In genomic region chr1:197814306-197814705, GRCh38 we compare ENCODE assay signal across 27 cellular contexts.
"Had no signal": no experiment of that assay in that cellular context is flagged by ENCODE, and none has a peak within 500 bp of the region (broad histone marks: within the 10 kb centered on the region; RNA-seq: fewer than 3 reads in every experiment).

No MANE protein-coding gene starts in this region.

- H2AFZ ChIP-seq: neural progenitor cell had no signal

- H3K9me3 Mint-ChIP-seq: natural killer cell, nephron progenitor cell, neural progenitor cell had no signal

- H3K9me3 ChIP-seq: left ventricle myocardium inferior, neutrophil, right atrium auricular region, right lobe of liver, stomach, testis, thyroid gland, transverse colon, upper lobe of left lung, vagina had no signal

- H3K36me3 ChIP-seq: left ventricle myocardium inferior, neural progenitor cell, neutrophil, right atrium auricular region, right lobe of liver, stomach, thyroid gland, transverse colon, upper lobe of left lung, vagina had no signal

- H3K4me3 Mint-ChIP-seq: mesothelial cell of epicardium; naive B cell; natural killer cell; nephron progenitor cell; neural progenitor cell; stimulated activated memory B cell treated with anti-CD40 and anti-IgM and Interleukin-4, amounts not matched to agents 10 μg/mL and 1 μg/mL and 100 μg/mL, for 72 hours had no signal

- H3K27ac Mint-ChIP-seq: mesothelial cell of epicardium; naive B cell; natural killer cell; nephron progenitor cell; neural progenitor cell; progenitor cell of endocrine pancreas; stimulated activated memory B cell treated with anti-CD40 and anti-IgM and Interleukin-4, amounts not matched to agents 10 μg/mL and 1 μg/mL and 100 μg/mL, for 72 hours had no signal

- H3K27me3 Mint-ChIP-seq: progenitor cell of endocrine pancreas; stimulated activated memory B cell treated with anti-CD40 and anti-IgM and Interleukin-4, amounts not matched to agents 10 μg/mL and 1 μg/mL and 100 μg/mL, for 72 hours had no signal

- H3K4me2 ChIP-seq: neural progenitor cell, smooth muscle cell had no signal

- H3K4me3 ChIP-seq: left ventricle myocardium inferior, lung, neural progenitor cell, right atrium auricular region, right lobe of liver, smooth muscle cell, stomach, testis, thyroid gland, transverse colon, upper lobe of left lung, vagina had no signal

- H3K9ac ChIP-seq: neural progenitor cell had no signal

- H3K27me3 ChIP-seq: neural progenitor cell, neutrophil, right atrium auricular region, right lobe of liver, stomach, testis, thyroid gland, transverse colon, upper lobe of left lung, vagina had no signal

- ATAC-seq: natural killer cell; right lobe of liver; stimulated activated memory B cell treated with anti-CD40 and anti-IgM and Interleukin-4, amounts not matched to agents 10 μg/mL and 1 μg/mL and 100 μg/mL, for 72 hours; stimulated activated naive CD8-positive, alpha-beta T cell treated with anti-CD3 and anti-CD28 coated beads, Interleukin-15, Interleukin-2, amounts not matched to agents 100 U/mL and 50 U/mL, for 24 hours had no signal

- H3K27ac ChIP-seq: left ventricle myocardium inferior, neural progenitor cell, neutrophil, right atrium auricular region, right lobe of liver, stomach, testis, thyroid gland, transverse colon, upper lobe of left lung, vagina had no signal

- H3K4me1 ChIP-seq: neural progenitor cell, right atrium auricular region, right lobe of liver, stomach, testis, thyroid gland, transverse colon, upper lobe of left lung, vagina had no signal

- H3K4me1 Mint-ChIP-seq: naive B cell; neural progenitor cell; stimulated activated memory B cell treated with anti-CD40 and anti-IgM and Interleukin-4, amounts not matched to agents 10 μg/mL and 1 μg/mL and 100 μg/mL, for 72 hours had no signal

- H3K36me3 Mint-ChIP-seq: naive B cell; natural killer cell; neural progenitor cell; stimulated activated memory B cell treated with anti-CD40 and anti-IgM and Interleukin-4, amounts not matched to agents 10 μg/mL and 1 μg/mL and 100 μg/mL, for 72 hours had no signal

- DNase-seq: islet precursor cell; left ventricle myocardium inferior; mesendoderm; naive B cell; natural killer cell; nephron progenitor cell; occipital lobe; right lobe of liver; stimulated activated CD4-positive, alpha-beta T cell treated with anti-CD3 and anti-CD28 coated beads, Interleukin-1b, Interleukin-23, amount 100 ng/mL, for 48 hours; stimulated activated CD4-positive, alpha-beta T cell treated with anti-CD3 and anti-CD28 coated beads, Interleukin-2, amount 100 ng/mL, for 48 hours; stimulated activated CD4-positive, alpha-beta T cell treated with anti-CD3 and anti-CD28 coated beads, Interleukin-4, amount 100 ng/mL, for 4 hours; stimulated activated CD8-positive, alpha-beta memory T cell treated with anti-CD3 and anti-CD28 coated beads, Interleukin-4, amount 100 ng/mL, for 48 hours; stimulated activated naive CD8-positive, alpha-beta T cell treated with anti-CD3 and anti-CD28 coated beads, Interleukin-15, Interleukin-2, amounts not matched to agents 100 U/mL and 50 U/mL, for 24 hours; stomach; testis; thyroid gland; transverse colon; upper lobe of left lung had no signal
